In genomic region chr3:71784914-71785593, GRCh38 we compare ENCODE assay signal across 8 cellular contexts.
DNase-seq lines count a peak whose midpoint lies in the region; ATAC-seq lines count a peak whose summit lies in the region.

TSS of gene PROK2 (minus strand) at chr3:71785148. CDS start at chr3:71785052, 96 bp downstream.

- ATAC-seq in GM18907 (IDR thresholded peaks at IDR 0.05; ENCODE audit: unreplicated experiment) (no peak), GM21723 (IDR thresholded peaks at IDR 0.05; ENCODE audit: unreplicated experiment) (no peak)

- peak; percentile 44 for DNase-seq in SIG-M5 treated with dmso at 0.1 percent for 504 hours (lab: John Stamatoyannopoulos, UW; ENCODE audit: unreplicated experiment)
- no peak for DNase-seq in SIG-M5 (lab: John Stamatoyannopoulos, UW)
- DNase-seq in activated T-cell treated with anti-CD3 and anti-CD28 coated beads for 4 hours: peak; percentile 15
- DNase-seq in hepatic stellate cell (ENCODE audit: low spot score): peak; percentile 7
- peak; percentile 35 for DNase-seq in stimulated activated CD4-positive, alpha-beta T cell treated with anti-CD3 and anti-CD28 coated beads, Interleukin-1b, Interleukin-23, amount 100 ng/mL, for 48 hours
- no peak for DNase-seq in GM19238 (ENCODE audit: insufficient read length, low spot score)

Comparison
In these comparisons a context has a peak if more than half of its experiments do, and no peak if none do; other contexts are left out.
1. DNase-seq: peak in SIG-M5 treated with dmso at 0.1 percent for 504 hours (single experiment), activated T-cell treated with anti-CD3 and anti-CD28 coated beads for 4 hours (single experiment), hepatic stellate cell (single experiment) and stimulated activated CD4-positive, alpha-beta T cell treated with anti-CD3 and anti-CD28 coated beads, Interleukin-1b, Interleukin-23, amount 100 ng/mL, for 48 hours (single experiment); none in SIG-M5 (single experiment) and GM19238 (single experiment).